ENCODE assay signal across 9 cellular contexts in genomic region chr5:168314735-168315411, GRCh38. TPM values are rescaled to one million over a fixed set of nuclear protein-coding genes. Genes with fewer than 3 reads are reported as not detected.
A peak's percentile ranks its signal among the peaks of the same experiment; 100 is the strongest.
DNase-seq lines count a peak whose midpoint lies in the region; ATAC-seq and TF ChIP-seq lines count a peak whose summit lies in the region.
"Had no signal": no experiment of that assay in that cellular context is flagged by ENCODE, and none has a peak within 500 bp of the region (broad histone marks: within the 10 kb centered on the region; RNA-seq: fewer than 3 reads in every experiment).

No MANE protein-coding gene starts in this region.

- TF ChIP-seq POLR2A in Peyer's patch (IDR thresholded peaks at IDR 0.05) = peak in 1 of 2 donors; percentile 25

- no peaks in the 10 kb centered on the region for H3K27me3 ChIP-seq in Peyer's patch

- peak in 3 of 6 experiments; percentile 37 to 50 (median 38) for TF ChIP-seq CTCF in Peyer's patch (IDR thresholded peaks at IDR 0.05)
- TF ChIP-seq CTCF in fibroblast of mammary gland (conservative IDR thresholded peaks at IDR 0.05; ENCODE audit: control insufficient read depth, insufficient read depth, low read depth, low read length) = no peak

- ATAC-seq in HG03457 (IDR thresholded peaks at IDR 0.05; ENCODE audit: unreplicated experiment) = no peak

- H3K9me3 ChIP-seq in Peyer's patch = no peaks in the 10 kb centered on the region

- no peak overlapping the region for H3K4me3 ChIP-seq in Peyer's patch
- no peak overlapping the region for H3K4me3 ChIP-seq in fibroblast of mammary gland (ENCODE audit: control insufficient read depth, low read depth, low read length)

- DNase-seq in Daoy (ENCODE audit: low read depth) (peak; percentile 88), Peyer's patch (peak in 2 of 3 donors; percentile 91 to 94), fibroblast of mammary gland (ENCODE audit: low read depth) (peak; percentile 98), non-pigmented ciliary epithelial cell (ENCODE audit: low read depth) (peak; percentile 90), NCI-H510A (lab: John Stamatoyannopoulos, UW) (no peak)
- no peak for DNase-seq in activated CD4-positive, alpha-beta T cell treated with anti-CD3 and anti-CD28 coated beads for 48 hours
- no peak for DNase-seq in activated naive CD4-positive, alpha-beta T cell treated with anti-CD3 and anti-CD28 coated beads, Interleukin-2, amount 50 U/mL, for 16 hours
- DNase-seq: erythroblast had no signal

- no peaks in the 10 kb centered on the region for H3K36me3 ChIP-seq in Peyer's patch

- peak overlapping the region in 3 of 4 donors; percentile 49 to 87 (median 82) for H3K27ac ChIP-seq in Peyer's patch

- H3K4me1 ChIP-seq in Peyer's patch = peaks cover 0 to 35% (median 2%) of the 10 kb centered on the region in 4 donors

RNA-seq across cellular contexts. Expression of gene WWC1, which starts 23.4 kb away (rescaled TPM):
- total RNA-seq in Daoy (2014; rRNA removed; shearing (Covaris generic)) = 17.4 and 18.9 TPM in 2 replicates
- total RNA-seq in Peyer's patch = 10 to 100 TPM; 47.0 to 63.2 (median 52.8) TPM

Comparison
In these comparisons a context has a peak if more than half of its experiments do, and no peak if none do; other contexts are left out.
1. DNase-seq: peak in Daoy (single experiment), Peyer's patch (2 of 3), fibroblast of mammary gland (single experiment) and non-pigmented ciliary epithelial cell (single experiment); none in activated CD4-positive, alpha-beta T cell treated with anti-CD3 and anti-CD28 coated beads for 48 hours (single experiment), NCI-H510A (single experiment) and activated naive CD4-positive, alpha-beta T cell treated with anti-CD3 and anti-CD28 coated beads, Interleukin-2, amount 50 U/mL, for 16 hours (single experiment).